In the genomic region with DNA sequence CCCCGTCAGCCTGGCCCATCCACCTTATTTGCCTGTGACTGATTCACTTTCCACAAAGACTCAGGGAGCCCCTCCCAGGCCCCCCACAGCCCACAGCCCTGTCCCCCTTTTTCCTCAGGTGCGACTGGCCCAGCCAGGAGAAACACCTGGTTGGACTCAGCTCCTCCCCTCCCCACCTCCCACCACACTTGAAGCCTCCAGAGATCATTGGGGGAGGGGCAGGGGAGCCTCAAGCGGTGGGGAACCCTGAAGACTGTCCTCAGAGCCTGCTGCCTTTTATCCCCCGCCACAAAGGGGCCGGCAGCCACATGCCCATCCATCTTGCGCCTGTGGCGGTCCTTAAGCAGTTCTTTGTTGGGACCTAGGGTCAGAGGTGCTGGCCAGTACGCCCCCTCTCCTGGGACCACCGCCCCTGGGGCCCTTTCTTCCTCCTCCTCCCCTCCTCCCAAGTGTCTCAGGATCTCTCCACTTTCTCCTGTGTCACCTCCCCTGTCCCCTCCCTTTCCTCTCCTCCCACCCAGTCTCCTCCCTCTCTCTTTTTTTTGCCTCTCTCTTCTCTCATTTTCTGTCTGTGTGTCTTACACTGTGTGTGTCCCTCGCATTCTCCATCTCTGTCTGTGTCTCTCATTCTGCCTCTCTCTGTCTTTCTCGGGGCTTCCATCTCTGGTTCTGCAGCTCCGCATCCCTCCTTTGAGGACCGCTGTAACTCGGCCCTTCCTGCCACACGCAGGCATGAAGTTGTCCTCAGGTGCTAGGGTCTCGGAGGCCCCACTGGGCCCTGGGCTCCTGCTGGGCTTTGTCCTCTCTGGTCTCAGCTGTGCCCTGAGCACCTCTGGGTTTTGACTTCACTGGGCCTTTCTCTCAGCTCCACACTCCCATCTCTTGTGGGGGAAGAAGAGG, we compare ENCODE assay signal across 9 cellular contexts. TPM values are rescaled to one million over a fixed set of nuclear protein-coding genes. Genes with fewer than 3 reads are reported as not detected.
DNase-seq lines count a peak whose midpoint lies in the region; ATAC-seq, FAIRE-seq and TF ChIP-seq lines count a peak whose summit lies in the region.
"Had no signal": no experiment of that assay in that cellular context is flagged by ENCODE, and none has a peak within 500 bp of the region (broad histone marks: within the 10 kb centered on the region; RNA-seq: fewer than 3 reads in every experiment).

No MANE protein-coding gene starts in this region.

- H3K36me3 Mint-ChIP-seq in endodermal cell (ENCODE audit: low read depth) (peaks cover 8% of the 10 kb centered on the region), progenitor cell of endocrine pancreas (ENCODE audit: insufficient read depth) (no peaks in the 10 kb centered on the region)

- H3K27me3 ChIP-seq in endodermal cell (ENCODE audit: control insufficient read depth, insufficient read depth, low read length, poor library complexity, severe bottlenecking), result peaks cover 6% of the 10 kb centered on the region

- H3K4me1 Mint-ChIP-seq in endodermal cell, result peaks cover 58% of the 10 kb centered on the region
- peaks cover 43% of the 10 kb centered on the region for H3K4me1 Mint-ChIP-seq in progenitor cell of endocrine pancreas (ENCODE audit: low read depth)

- H3K27me3 Mint-ChIP-seq in endodermal cell (ENCODE audit: insufficient read depth) (peaks cover 31% of the 10 kb centered on the region), progenitor cell of endocrine pancreas (peaks cover 11% of the 10 kb centered on the region)

- TF ChIP-seq CTCF in endodermal cell (conservative IDR thresholded peaks at IDR 0.05), result no peak
- no peak for TF ChIP-seq CTCF in progenitor cell of endocrine pancreas (IDR thresholded peaks at IDR 0.05; ENCODE audit: unreplicated experiment)
- no peak for TF ChIP-seq CTCF in D721Med (IDR thresholded peaks at IDR 0.05; ENCODE audit: insufficient read depth, missing control alignments)

- DNase-seq in DMS 273 (lab: John Stamatoyannopoulos, UW; ENCODE audit: unreplicated experiment) (peak; percentile 55), DMS 273 treated with DMSO at 0.1 percent for 48 hours (lab: John Stamatoyannopoulos, UW) (no peak), NCI-H510A treated with DMSO at 0.1 percent for 48 hours (lab: John Stamatoyannopoulos, UW) (peak; percentile 83), endodermal cell (peak; percentile 98), progenitor cell of endocrine pancreas (ENCODE audit: low spot score, unreplicated experiment) (peak; percentile 81), globus pallidus (ENCODE audit: low spot score) (no peak), D721Med (ENCODE audit: insufficient read length, low spot score) (no peak)

- H3K9me3 ChIP-seq in endodermal cell (ENCODE audit: control insufficient read depth, low read length), result no peaks in the 10 kb centered on the region

- 19 to 21% methylated on average over 11 to 16 of the region's 16 CpGs for WGBS in endodermal cell (ENCODE audit: insufficient coverage in 1 of 2, insufficient read length in 1 of 2), 2 experiments

- H3K4me3 Mint-ChIP-seq in endodermal cell (peak overlapping the region; percentile 47), progenitor cell of endocrine pancreas (ENCODE audit: low read depth) (peak overlapping the region; percentile 47)

- H3K9me3 Mint-ChIP-seq in endodermal cell (no peaks in the 10 kb centered on the region), progenitor cell of endocrine pancreas (ENCODE audit: low read depth) (no peaks in the 10 kb centered on the region)

- ATAC-seq in GM18907 (IDR thresholded peaks at IDR 0.05; ENCODE audit: unreplicated experiment), result no peak

- peaks cover under 1% of the 10 kb centered on the region for H3K36me3 ChIP-seq in endodermal cell (ENCODE audit: control insufficient read depth, insufficient read depth, low read length)

- FAIRE-seq in D721Med (lab: Jason Lieb, UNC), result no peak

- H3K27ac Mint-ChIP-seq in endodermal cell, result peak overlapping the region; percentile 93
- H3K27ac Mint-ChIP-seq in progenitor cell of endocrine pancreas, result peak overlapping the region; percentile 86

- H3K4me3 ChIP-seq in endodermal cell (ENCODE audit: low read length), result peak overlapping the region; percentile 1

- H3K27ac ChIP-seq in endodermal cell (ENCODE audit: low read depth, low read length), result peak overlapping the region; percentile 84
- H3K27ac ChIP-seq: 22Rv1 had no signal

- H3K4me1 ChIP-seq in endodermal cell (ENCODE audit: control insufficient read depth, insufficient read depth, low read length), result peaks cover 25% of the 10 kb centered on the region

- H3K9ac ChIP-seq in endodermal cell (ENCODE audit: extremely low read depth, low read length, poor library complexity, severe bottlenecking), result no peak overlapping the region

RNA-seq across cellular contexts. Expression of a gene that starts 12.2 kb away (rescaled TPM):
- total RNA-seq in endodermal cell (100 to 1,000 TPM; 243 to 780 TPM), progenitor cell of endocrine pancreas (70.4 and 125 TPM in 2 replicates)
- polyA plus RNA-seq in endodermal cell (2013, experiment 1 of 2), result 435 TPM
- polyA plus RNA-seq in endodermal cell (2013, experiment 2 of 2), result 409 TPM

RNA-seq across cellular contexts. Expression of a gene that starts 16.0 kb away (rescaled TPM):
- total RNA-seq in endodermal cell, result 100 to 1,000 TPM in 1 of 2 donors, 10 to 100 TPM in 1; 65.8 to 103 TPM
- 271 TPM for polyA plus RNA-seq in endodermal cell (2013, experiment 1 of 2)
- polyA plus RNA-seq in endodermal cell (2013, experiment 2 of 2), result 261 TPM
- 33.9 and 39.2 TPM in 2 replicates for total RNA-seq in progenitor cell of endocrine pancreas

RNA-seq across cellular contexts. Expression of a gene that starts 35.1 kb away (rescaled TPM):
- total RNA-seq in endodermal cell (10 to 100 TPM; 25.9 to 35.5 TPM), progenitor cell of endocrine pancreas (40.0 and 42.4 TPM in 2 replicates)
- 36.0 TPM for polyA plus RNA-seq in endodermal cell (2013, experiment 1 of 2)
- polyA plus RNA-seq in endodermal cell (2013, experiment 2 of 2), result 33.1 TPM

RNA-seq across cellular contexts. Expression of a gene that starts 35.4 kb away (rescaled TPM):
- 10 to 100 TPM; 37.2 to 39.9 TPM for total RNA-seq in endodermal cell
- polyA plus RNA-seq in endodermal cell (2013, experiment 1 of 2), result 31.9 TPM
- 32.0 TPM for polyA plus RNA-seq in endodermal cell (2013, experiment 2 of 2)
- total RNA-seq in progenitor cell of endocrine pancreas, result 36.9 and 38.9 TPM in 2 replicates

RNA-seq across cellular contexts. Expression of a gene that starts 47.7 kb away (rescaled TPM):
- total RNA-seq in endodermal cell (10 to 100 TPM; 32.2 to 35.5 TPM), progenitor cell of endocrine pancreas (35.9 and 43.2 TPM in 2 replicates)
- polyA plus RNA-seq in endodermal cell (2013, experiment 1 of 2), result 34.7 TPM
- polyA plus RNA-seq in endodermal cell (2013, experiment 2 of 2), result 30.8 TPM

Comparison
In these comparisons a context has a peak if more than half of its experiments do, and no peak if none do; other contexts are left out.
1. DNase-seq: peak in DMS 273 (single experiment), NCI-H510A treated with DMSO at 0.1 percent for 48 hours (single experiment), endodermal cell (single experiment) and progenitor cell of endocrine pancreas (single experiment); none in DMS 273 treated with DMSO at 0.1 percent for 48 hours (single experiment), globus pallidus (single experiment) and D721Med (single experiment).